In the genomic region with DNA sequence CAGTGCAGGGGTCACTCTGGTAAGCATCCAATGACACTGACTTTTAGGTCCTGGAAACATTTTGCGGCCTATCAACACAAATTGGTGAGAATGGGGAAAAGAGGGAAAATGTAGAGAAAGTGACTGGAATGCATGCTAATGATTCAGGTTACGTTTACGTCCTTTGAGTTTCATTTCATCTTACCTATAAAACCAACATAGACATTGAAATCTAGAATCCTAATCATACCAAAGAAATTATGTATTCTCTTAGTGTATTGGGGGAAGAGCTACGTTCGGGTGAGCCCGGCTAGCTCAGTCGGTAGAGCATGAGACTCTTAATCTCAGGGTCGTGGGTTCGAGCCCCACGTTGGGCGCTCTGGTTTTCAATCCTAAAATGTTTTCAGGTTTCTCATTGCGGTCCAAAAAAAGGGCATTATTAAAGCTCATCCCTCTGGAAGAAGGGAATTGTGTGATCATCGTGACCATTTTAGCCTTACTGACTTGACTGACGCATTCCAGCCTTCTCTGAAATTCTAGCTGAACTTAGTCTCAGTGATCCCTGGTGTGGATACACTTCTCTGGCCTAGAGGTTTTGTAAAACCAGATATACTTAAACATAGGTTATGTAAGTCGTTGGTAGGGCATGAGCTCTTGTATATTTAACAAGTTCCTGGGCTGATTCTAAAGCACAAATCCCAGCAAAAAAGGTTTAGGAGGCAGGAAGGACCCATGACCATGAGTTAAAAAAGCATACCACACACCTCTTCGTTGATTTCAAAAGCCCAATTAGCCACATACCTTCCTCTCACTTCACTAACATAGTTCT, we compare ENCODE assay signal across 1 cellular context.
TF ChIP-seq lines count a peak whose summit lies in the region.

No MANE protein-coding gene starts in this region.

TF ChIP-seq in HepG2, 621 proteins besides CTCF, POLR2A, EP300 and RAD21 (continued from another document and continues in another):
- TF ChIP-seq, protein P1, sequence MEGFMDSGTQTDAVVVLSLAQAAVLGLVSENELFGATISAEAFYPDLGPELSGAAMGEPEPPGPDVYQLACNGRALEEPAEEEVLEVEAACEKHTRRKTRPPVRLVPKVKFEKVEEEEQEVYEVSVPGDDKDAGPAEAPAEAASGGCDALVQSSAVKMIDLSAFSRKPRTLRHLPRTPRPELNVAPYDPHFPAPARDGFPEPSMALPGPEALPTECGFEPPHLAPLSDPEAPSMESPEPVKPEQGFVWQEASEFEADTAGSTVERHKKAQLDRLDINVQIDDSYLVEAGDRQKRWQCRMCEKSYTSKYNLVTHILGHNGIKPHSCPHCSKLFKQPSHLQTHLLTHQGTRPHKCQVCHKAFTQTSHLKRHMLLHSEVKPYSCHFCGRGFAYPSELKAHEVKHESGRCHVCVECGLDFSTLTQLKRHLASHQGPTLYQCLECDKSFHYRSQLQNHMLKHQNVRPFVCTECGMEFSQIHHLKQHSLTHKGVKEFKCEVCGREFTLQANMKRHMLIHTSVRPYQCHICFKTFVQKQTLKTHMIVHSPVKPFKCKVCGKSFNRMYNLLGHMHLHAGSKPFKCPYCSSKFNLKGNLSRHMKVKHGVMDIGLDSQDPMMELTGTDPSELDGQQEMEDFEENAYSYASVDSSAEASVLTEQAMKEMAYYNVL (CRISPR knock-in tag; IDR thresholded peaks at IDR 0.05; ENCODE audit: borderline replicate concordance) = peak; percentile 92
- peak; percentile 81 for TF ChIP-seq SAP130 (CRISPR knock-in tag; IDR thresholded peaks at IDR 0.05; ENCODE audit: low read depth)
- TF ChIP-seq THAP11 (CRISPR knock-in tag; IDR thresholded peaks at IDR 0.05) = peak; percentile 66
- TF ChIP-seq IKZF1 (IDR thresholded peaks at IDR 0.05) = no peak
- no peak for TF ChIP-seq ZNF251 (CRISPR knock-in tag; IDR thresholded peaks at IDR 0.05)
- no peak for TF ChIP-seq TAF1 (CRISPR knock-in tag; IDR thresholded peaks at IDR 0.05)
- peak; percentile 77; the same call in 1 of the 2 replicates for TF ChIP-seq SNAPC2 (CRISPR knock-in tag; IDR thresholded peaks at IDR 0.05)
- peak; percentile 78; the same call in 1 of the 2 replicates for TF ChIP-seq REPIN1 (CRISPR knock-in tag; IDR thresholded peaks at IDR 0.05; ENCODE audit: borderline replicate concordance, low read depth)
- TF ChIP-seq HNF4A (CRISPR knock-in tag; IDR thresholded peaks at IDR 0.05) = peak; percentile 35; the same call in 1 of the 2 replicates
- no peak for TF ChIP-seq BRD4 (CRISPR knock-in tag; IDR thresholded peaks at IDR 0.05)
- TF ChIP-seq GTF2F1 (IDR thresholded peaks at IDR 0.05; ENCODE audit: low read length) = 0 out of 2 replicates have a peak, but pooled peaks have one; percentile 59
- 0 out of 2 replicates have a peak, but pooled peaks have one; percentile 40 for TF ChIP-seq SPEN (CRISPR knock-in tag; IDR thresholded peaks at IDR 0.05; ENCODE audit: low read depth)
- no peak for TF ChIP-seq ZNF83 (CRISPR knock-in tag; IDR thresholded peaks at IDR 0.05; ENCODE audit: borderline replicate concordance)
- TF ChIP-seq CREM (IDR thresholded peaks at IDR 0.05) = no peak
- TF ChIP-seq CREM (CRISPR knock-in tag; IDR thresholded peaks at IDR 0.05) = no peak
- TF ChIP-seq, protein P2, sequence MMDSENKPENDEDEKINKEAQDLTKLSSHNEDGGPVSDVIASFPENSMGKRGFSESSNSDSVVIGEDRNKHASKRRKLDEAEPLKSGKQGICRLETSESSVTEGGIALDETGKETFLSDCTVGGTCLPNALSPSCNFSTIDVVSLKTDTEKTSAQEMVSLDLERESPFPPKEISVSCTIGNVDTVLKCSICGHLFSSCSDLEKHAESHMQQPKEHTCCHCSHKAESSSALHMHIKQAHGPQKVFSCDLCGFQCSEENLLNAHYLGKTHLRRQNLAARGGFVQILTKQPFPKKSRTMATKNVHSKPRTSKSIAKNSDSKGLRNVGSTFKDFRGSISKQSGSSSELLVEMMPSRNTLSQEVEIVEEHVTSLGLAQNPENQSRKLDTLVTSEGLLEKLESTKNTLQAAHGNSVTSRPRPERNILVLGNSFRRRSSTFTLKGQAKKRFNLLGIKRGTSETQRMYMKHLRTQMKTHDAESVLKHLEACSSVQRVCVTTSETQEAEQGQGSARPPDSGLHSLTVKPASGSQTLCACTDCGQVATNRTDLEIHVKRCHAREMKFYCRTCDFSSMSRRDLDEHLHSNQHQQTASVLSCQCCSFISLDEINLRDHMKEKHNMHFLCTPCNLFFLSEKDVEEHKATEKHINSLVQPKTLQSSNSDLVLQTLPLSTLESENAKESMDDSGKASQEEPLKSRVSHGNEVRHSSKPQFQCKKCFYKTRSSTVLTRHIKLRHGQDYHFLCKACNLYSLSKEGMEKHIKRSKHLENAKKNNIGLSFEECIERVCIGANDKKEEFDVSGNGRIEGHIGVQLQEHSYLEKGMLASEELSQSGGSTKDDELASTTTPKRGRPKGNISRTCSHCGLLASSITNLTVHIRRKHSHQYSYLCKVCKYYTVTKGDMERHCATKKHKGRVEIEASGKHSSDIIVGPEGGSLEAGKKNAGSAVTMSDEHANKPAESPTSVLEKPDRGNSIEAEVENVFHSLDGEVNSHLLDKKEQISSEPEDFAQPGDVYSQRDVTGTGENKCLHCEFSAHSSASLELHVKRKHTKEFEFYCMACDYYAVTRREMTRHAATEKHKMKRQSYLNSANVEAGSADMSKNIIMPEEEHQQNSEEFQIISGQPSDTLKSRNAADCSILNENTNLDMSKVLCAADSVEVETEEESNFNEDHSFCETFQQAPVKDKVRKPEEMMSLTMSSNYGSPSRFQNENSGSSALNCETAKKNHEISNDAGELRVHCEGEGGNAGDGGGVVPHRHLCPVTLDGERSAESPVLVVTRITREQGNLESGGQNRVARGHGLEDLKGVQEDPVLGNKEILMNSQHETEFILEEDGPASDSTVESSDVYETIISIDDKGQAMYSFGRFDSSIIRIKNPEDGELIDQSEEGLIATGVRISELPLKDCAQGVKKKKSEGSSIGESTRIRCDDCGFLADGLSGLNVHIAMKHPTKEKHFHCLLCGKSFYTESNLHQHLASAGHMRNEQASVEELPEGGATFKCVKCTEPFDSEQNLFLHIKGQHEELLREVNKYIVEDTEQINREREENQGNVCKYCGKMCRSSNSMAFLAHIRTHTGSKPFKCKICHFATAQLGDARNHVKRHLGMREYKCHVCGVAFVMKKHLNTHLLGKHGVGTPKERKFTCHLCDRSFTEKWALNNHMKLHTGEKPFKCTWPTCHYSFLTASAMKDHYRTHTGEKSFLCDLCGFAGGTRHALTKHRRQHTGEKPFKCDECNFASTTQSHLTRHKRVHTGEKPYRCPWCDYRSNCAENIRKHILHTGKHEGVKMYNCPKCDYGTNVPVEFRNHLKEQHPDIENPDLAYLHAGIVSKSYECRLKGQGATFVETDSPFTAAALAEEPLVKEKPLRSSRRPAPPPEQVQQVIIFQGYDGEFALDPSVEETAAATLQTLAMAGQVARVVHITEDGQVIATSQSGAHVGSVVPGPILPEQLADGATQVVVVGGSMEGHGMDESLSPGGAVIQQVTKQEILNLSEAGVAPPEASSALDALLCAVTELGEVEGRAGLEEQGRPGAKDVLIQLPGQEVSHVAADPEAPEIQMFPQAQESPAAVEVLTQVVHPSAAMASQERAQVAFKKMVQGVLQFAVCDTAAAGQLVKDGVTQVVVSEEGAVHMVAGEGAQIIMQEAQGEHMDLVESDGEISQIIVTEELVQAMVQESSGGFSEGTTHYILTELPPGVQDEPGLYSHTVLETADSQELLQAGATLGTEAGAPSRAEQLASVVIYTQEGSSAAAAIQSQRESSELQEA (CRISPR knock-in tag; IDR thresholded peaks at IDR 0.05; ENCODE audit: not compliant biosample characterization) = no peak
- peak; percentile 100 for TF ChIP-seq SSRP1 (CRISPR knock-in tag; IDR thresholded peaks at IDR 0.05)
- TF ChIP-seq, protein P3, sequence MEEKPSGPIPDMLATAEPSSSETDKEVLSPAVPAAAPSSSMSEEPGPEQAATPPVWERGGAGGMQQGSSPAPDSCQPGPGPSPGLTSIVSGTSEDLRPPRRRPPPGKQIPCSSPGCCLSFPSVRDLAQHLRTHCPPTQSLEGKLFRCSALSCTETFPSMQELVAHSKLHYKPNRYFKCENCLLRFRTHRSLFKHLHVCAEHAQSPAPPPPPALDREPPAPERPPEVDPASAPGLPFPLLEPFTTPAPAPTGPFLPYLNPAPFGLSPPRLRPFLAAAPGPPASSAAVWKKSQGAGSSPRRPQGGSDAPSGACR (CRISPR knock-in tag; IDR thresholded peaks at IDR 0.05) = no peak; the same call in 1 of the 2 replicates
- no peak for TF ChIP-seq HDAC6 (IDR thresholded peaks at IDR 0.05; ENCODE audit: low read depth, low read length)
- TF ChIP-seq, protein P4, sequence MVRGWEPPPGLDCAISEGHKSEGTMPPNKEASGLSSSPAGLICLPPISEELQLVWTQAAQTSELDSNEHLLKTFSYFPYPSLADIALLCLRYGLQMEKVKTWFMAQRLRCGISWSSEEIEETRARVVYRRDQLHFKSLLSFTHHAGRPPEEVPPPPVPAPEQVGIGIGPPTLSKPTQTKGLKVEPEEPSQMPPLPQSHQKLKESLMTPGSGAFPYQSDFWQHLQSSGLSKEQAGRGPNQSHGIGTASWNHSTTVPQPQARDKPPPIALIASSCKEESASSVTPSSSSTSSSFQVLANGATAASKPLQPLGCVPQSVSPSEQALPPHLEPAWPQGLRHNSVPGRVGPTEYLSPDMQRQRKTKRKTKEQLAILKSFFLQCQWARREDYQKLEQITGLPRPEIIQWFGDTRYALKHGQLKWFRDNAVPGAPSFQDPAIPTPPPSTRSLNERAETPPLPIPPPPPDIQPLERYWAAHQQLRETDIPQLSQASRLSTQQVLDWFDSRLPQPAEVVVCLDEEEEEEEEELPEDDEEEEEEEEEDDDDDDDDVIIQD (CRISPR knock-in tag; IDR thresholded peaks at IDR 0.05; ENCODE audit: low read depth) = no peak
- TF ChIP-seq ZFP90 (CRISPR knock-in tag; IDR thresholded peaks at IDR 0.05; ENCODE audit: borderline replicate concordance) = peak; percentile 72; the same call in 1 of the 2 replicates
- TF ChIP-seq ZMYM4 (CRISPR knock-in tag; IDR thresholded peaks at IDR 0.05) = peak; percentile 84; the same call in 1 of the 2 replicates
- TF ChIP-seq, protein P5, sequence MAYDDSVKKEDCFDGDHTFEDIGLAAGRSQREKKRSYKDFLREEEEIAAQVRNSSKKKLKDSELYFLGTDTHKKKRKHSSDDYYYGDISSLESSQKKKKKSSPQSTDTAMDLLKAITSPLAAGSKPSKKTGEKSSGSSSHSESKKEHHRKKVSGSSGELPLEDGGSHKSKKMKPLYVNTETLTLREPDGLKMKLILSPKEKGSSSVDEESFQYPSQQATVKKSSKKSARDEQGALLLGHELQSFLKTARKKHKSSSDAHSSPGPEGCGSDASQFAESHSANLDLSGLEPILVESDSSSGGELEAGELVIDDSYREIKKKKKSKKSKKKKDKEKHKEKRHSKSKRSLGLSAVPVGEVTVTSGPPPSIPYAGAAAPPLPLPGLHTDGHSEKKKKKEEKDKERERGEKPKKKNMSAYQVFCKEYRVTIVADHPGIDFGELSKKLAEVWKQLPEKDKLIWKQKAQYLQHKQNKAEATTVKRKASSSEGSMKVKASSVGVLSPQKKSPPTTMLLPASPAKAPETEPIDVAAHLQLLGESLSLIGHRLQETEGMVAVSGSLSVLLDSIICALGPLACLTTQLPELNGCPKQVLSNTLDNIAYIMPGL (CRISPR knock-in tag; IDR thresholded peaks at IDR 0.05; ENCODE audit: borderline replicate concordance in 1 of 2, low read depth in 1 of 2) = peak; percentile 98 to 99
- peak; percentile 74 for TF ChIP-seq KDM5B (CRISPR knock-in tag; IDR thresholded peaks at IDR 0.05; ENCODE audit: borderline replicate concordance)
- peak; percentile 68; the same call in 1 of the 2 replicates for TF ChIP-seq ZNF749 (CRISPR knock-in tag; IDR thresholded peaks at IDR 0.05; ENCODE audit: borderline replicate concordance)
- TF ChIP-seq ZNF383 (CRISPR knock-in tag; IDR thresholded peaks at IDR 0.05; ENCODE audit: borderline replicate concordance) = no peak
- TF ChIP-seq SAFB2 (CRISPR knock-in tag; IDR thresholded peaks at IDR 0.05; ENCODE audit: borderline replicate concordance, low read depth) = no peak
- no peak for TF ChIP-seq KDM6A (CRISPR knock-in tag; IDR thresholded peaks at IDR 0.05; ENCODE audit: low read depth)
- TF ChIP-seq SALL2 (CRISPR knock-in tag; IDR thresholded peaks at IDR 0.05) = peak; percentile 85
- peak; percentile 44; the same call in 1 of the 2 replicates for TF ChIP-seq NR2C2 (CRISPR knock-in tag; IDR thresholded peaks at IDR 0.05; ENCODE audit: borderline replicate concordance)
- peak; percentile 53; the same call in 1 of the 2 replicates for TF ChIP-seq POGZ (CRISPR knock-in tag; IDR thresholded peaks at IDR 0.05)
- no peak for TF ChIP-seq CHCHD3 (CRISPR knock-in tag; IDR thresholded peaks at IDR 0.05)
- no peak for TF ChIP-seq ARHGAP35 (CRISPR knock-in tag; IDR thresholded peaks at IDR 0.05; ENCODE audit: borderline replicate concordance)
- TF ChIP-seq, protein P6, sequence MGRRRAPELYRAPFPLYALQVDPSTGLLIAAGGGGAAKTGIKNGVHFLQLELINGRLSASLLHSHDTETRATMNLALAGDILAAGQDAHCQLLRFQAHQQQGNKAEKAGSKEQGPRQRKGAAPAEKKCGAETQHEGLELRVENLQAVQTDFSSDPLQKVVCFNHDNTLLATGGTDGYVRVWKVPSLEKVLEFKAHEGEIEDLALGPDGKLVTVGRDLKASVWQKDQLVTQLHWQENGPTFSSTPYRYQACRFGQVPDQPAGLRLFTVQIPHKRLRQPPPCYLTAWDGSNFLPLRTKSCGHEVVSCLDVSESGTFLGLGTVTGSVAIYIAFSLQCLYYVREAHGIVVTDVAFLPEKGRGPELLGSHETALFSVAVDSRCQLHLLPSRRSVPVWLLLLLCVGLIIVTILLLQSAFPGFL (CRISPR knock-in tag; IDR thresholded peaks at IDR 0.05) = no peak
- no peak for TF ChIP-seq ZNF496 (CRISPR knock-in tag; IDR thresholded peaks at IDR 0.05; ENCODE audit: insufficient replicate concordance)
- no peak for TF ChIP-seq KMT2A (CRISPR knock-in tag; IDR thresholded peaks at IDR 0.05)
- TF ChIP-seq ELF4 (CRISPR knock-in tag; IDR thresholded peaks at IDR 0.05; ENCODE audit: borderline replicate concordance) = no peak
- no peak for TF ChIP-seq ZNF260 (CRISPR knock-in tag; IDR thresholded peaks at IDR 0.05; ENCODE audit: borderline replicate concordance, low read depth)
- TF ChIP-seq, protein P7, sequence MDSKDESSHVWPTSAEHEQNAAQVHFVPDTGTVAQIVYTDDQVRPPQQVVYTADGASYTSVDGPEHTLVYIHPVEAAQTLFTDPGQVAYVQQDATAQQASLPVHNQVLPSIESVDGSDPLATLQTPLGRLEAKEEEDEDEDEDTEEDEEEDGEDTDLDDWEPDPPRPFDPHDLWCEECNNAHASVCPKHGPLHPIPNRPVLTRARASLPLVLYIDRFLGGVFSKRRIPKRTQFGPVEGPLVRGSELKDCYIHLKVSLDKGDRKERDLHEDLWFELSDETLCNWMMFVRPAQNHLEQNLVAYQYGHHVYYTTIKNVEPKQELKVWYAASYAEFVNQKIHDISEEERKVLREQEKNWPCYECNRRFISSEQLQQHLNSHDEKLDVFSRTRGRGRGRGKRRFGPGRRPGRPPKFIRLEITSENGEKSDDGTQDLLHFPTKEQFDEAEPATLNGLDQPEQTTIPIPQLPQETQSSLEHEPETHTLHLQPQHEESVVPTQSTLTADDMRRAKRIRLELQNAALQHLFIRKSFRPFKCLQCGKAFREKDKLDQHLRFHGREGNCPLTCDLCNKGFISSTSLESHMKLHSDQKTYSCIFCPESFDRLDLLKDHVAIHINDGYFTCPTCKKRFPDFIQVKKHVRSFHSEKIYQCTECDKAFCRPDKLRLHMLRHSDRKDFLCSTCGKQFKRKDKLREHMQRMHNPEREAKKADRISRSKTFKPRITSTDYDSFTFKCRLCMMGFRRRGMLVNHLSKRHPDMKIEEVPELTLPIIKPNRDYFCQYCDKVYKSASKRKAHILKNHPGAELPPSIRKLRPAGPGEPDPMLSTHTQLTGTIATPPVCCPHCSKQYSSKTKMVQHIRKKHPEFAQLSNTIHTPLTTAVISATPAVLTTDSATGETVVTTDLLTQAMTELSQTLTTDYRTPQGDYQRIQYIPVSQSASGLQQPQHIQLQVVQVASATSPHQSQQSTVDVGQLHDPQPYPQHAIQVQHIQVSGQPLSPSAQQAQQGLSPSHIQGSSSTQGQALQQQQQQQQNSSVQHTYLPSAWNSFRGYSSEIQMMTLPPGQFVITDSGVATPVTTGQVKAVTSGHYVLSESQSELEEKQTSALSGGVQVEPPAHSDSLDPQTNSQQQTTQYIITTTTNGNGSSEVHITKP (CRISPR knock-in tag; IDR thresholded peaks at IDR 0.05; ENCODE audit: low read depth) = no peak; the same call in 1 of the 2 replicates
